ENCODE assay signal across 30 cellular contexts in genomic region chr3:16770021-16770420, GRCh38.
DNase-seq lines count a peak whose midpoint lies in the region; ATAC-seq, FAIRE-seq and TF ChIP-seq lines count a peak whose summit lies in the region.
"Had no signal": no experiment of that assay in that cellular context is flagged by ENCODE, and none has a peak within 500 bp of the region (broad histone marks: within the 10 kb centered on the region; RNA-seq: fewer than 3 reads in every experiment).

No MANE protein-coding gene starts in this region.

- H3K23me2 ChIP-seq in H1 (ENCODE audit: low read depth, low read length) = no peaks in the 10 kb centered on the region

- no peak overlapping the region for H4K91ac ChIP-seq in H1 (replicated peaks; ENCODE audit: insufficient read length, low read length)

- no peak overlapping the region for H2AFZ ChIP-seq in H1 (ENCODE audit: low read length)

- H3K27me3 ChIP-seq in H1 (replicated peaks in 1 of 4; ENCODE audit: control insufficient read depth in 3 of 4, extremely low read depth in 1 of 4, insufficient read depth in 3 of 4, low read length in 3 of 4) = no peaks in the 10 kb centered on the region
- H3K27me3 ChIP-seq in right cardiac atrium (ENCODE audit: control insufficient read depth, insufficient read depth) = no peaks in the 10 kb centered on the region
- no peaks in the 10 kb centered on the region for H3K27me3 ChIP-seq in testis
- H3K27me3 ChIP-seq: brain microvascular endothelial cell, esophagus squamous epithelium, right lobe of liver, tibial nerve had no signal

- intact Hi-C loops in right cardiac atrium (cut with DNase I) (no loop called here), testis (cut with DNase I; ENCODE audit: low total_unique reads) (no loop called here)

- no peak overlapping the region for H3K14ac ChIP-seq in H1 (ENCODE audit: insufficient read length)

- no peaks in the 10 kb centered on the region for H3K79me1 ChIP-seq in H1 (ENCODE audit: low read depth, low read length)

- CTCF ChIA-PET in H1 (lab: Charles Lee; ENCODE audit: partially characterized antibody) = interaction anchor here (0.8 kb wide), 1 partner anchor 32 kb away, joined by 3 read pairs; no protein-coding TSS in a partner anchor

- no peak overlapping the region for H3K27ac ChIP-seq in H1 (ENCODE audit: low read depth, low read length)
- peak overlapping the region; percentile 80 for H3K27ac ChIP-seq in right cardiac atrium (ENCODE audit: low read length)
- H3K27ac ChIP-seq in testis = no peak overlapping the region
- H3K27ac ChIP-seq: brain microvascular endothelial cell, C4-2B, esophagus squamous epithelium, right lobe of liver, tibial nerve had no signal

- DNase-seq in H1 (ENCODE audit: low read depth in 1 of 2, low spot score in 2 of 2) (no peak), right cardiac atrium (no peak), retinal pigment epithelial cell (ENCODE audit: low read depth) (peak; percentile 48), foreskin melanocyte (no peak), testis (no peak)
- DNase-seq: activated CD4-positive, CD25-positive, alpha-beta regulatory T cell; activated CD8-positive, alpha-beta T cell treated with anti-CD3 and anti-CD28 coated beads for 36 hours; activated gamma-delta T cell treated with Interleukin-2 at 50 U/mL for 16 hours; activated naive CD8-positive, alpha-beta T cell treated with anti-CD3 and anti-CD28 coated beads, Interleukin-2, amount 50 U/mL, for 24 hours; activated T-cell treated with anti-CD3 and anti-CD28 coated beads for 4 hours; brain microvascular endothelial cell; DND-41; esophagus squamous epithelium; H9; mesendoderm; naive B cell; NCI-H1105 treated with DMSO at 0.1 percent for 48 hours; NCI-H2081; NCI-H226; NCI-H774; occipital lobe; right lobe of liver; stimulated activated naive CD8-positive, alpha-beta T cell treated with anti-CD3 and anti-CD28 coated beads, Interleukin-15, amount 100 ng/mL, for 72 hours; SW 1271 had no signal

- no peak overlapping the region for H2BK5ac ChIP-seq in H1 (ENCODE audit: low read depth, low read length)

- H2BK20ac ChIP-seq in H1 (ENCODE audit: low read length) = no peak overlapping the region

- peaks cover 0 to 6% of the 10 kb centered on the region in 2 experiments; a peak in 1 of 4 replicates for H3K9me3 ChIP-seq in H1 (ENCODE audit: insufficient read depth in 2 of 2, low read depth in 1 of 2, low read length in 1 of 2)
- no peaks in the 10 kb centered on the region for H3K9me3 ChIP-seq in right cardiac atrium (ENCODE audit: control insufficient read depth, low read length)
- H3K9me3 ChIP-seq in testis = no peaks in the 10 kb centered on the region
- H3K9me3 ChIP-seq: esophagus squamous epithelium, right lobe of liver, tibial nerve had no signal

- no peak for TF ChIP-seq POLR2A in H1 (IDR thresholded peaks at IDR 0.05; ENCODE audit: control extremely low read depth in 1 of 2, low read depth in 2 of 2, low read length in 2 of 2)
- no peak for TF ChIP-seq POLR2A in testis (IDR thresholded peaks at IDR 0.05)

- peaks cover 2 to 13% (median 7%) of the 10 kb centered on the region in 4 experiments; a peak in 6 of 7 replicates for H3K4me1 ChIP-seq in H1 (replicated peaks in 1 of 4; ENCODE audit: control insufficient read depth in 3 of 4, insufficient read depth in 4 of 4, low read length in 3 of 4)
- peaks cover 11% of the 10 kb centered on the region for H3K4me1 ChIP-seq in right cardiac atrium (ENCODE audit: control insufficient read depth, insufficient read depth, low read length)
- no peaks in the 10 kb centered on the region for H3K4me1 ChIP-seq in testis
- H3K4me1 ChIP-seq: esophagus squamous epithelium, right lobe of liver had no signal

- no peak overlapping the region for H3K4me2 ChIP-seq in H1 (ENCODE audit: insufficient read depth in 1 of 2, low read depth in 2 of 2, low read length in 2 of 2)

- POLR2A ChIA-PET in H1 (lab: Charles Lee; ENCODE audit: partially characterized antibody) = no interaction called here

- no peak for TF ChIP-seq CTCF in H1 (IDR thresholded peaks at IDR 0.05; ENCODE audit: control extremely low read depth in 1 of 3, insufficient read depth in 1 of 3, low read depth in 1 of 3, low read length in 3 of 3)
- TF ChIP-seq CTCF in retinal pigment epithelial cell (conservative IDR thresholded peaks at IDR 0.05; ENCODE audit: low read depth, low read length) = no peak
- no peak for TF ChIP-seq CTCF in testis (IDR thresholded peaks at IDR 0.05)

- no peak overlapping the region for H2BK120ac ChIP-seq in H1 (replicated peaks; ENCODE audit: low read depth, low read length)

- TF ChIP-seq RAD21 in Ishikawa (IDR thresholded peaks at IDR 0.05; ENCODE audit: low read depth) (no peak), H1 (IDR thresholded peaks at IDR 0.05 in 1 of 2, conservative IDR thresholded peaks at IDR 0.05 in 1 of 2; ENCODE audit: low read depth in 2 of 2, low read length in 2 of 2) (no peak)

- no peak overlapping the region for H4K5ac ChIP-seq in H1 (ENCODE audit: insufficient read length, low read depth, low read length)

- H3K9ac ChIP-seq in H1 (replicated peaks in 1 of 4; ENCODE audit: extremely low read depth in 1 of 4, low read depth in 3 of 4, low read length in 3 of 4) = no peak overlapping the region

- no peak overlapping the region for H3K4ac ChIP-seq in H1 (replicated peaks; ENCODE audit: insufficient read length, low read depth, low read length)

- FAIRE-seq in H1 (lab: Jason Lieb, UNC) = no peak
- FAIRE-seq: colon had no signal

- H4K8ac ChIP-seq in H1 (ENCODE audit: extremely low read depth, insufficient read depth, low read length) = no peak overlapping the region

- no peak overlapping the region for H3K23ac ChIP-seq in H1 (ENCODE audit: insufficient read length)

- no peak overlapping the region for H3K18ac ChIP-seq in H1 (ENCODE audit: extremely low read depth, low read length)

- no peak overlapping the region for H2BK15ac ChIP-seq in H1 (ENCODE audit: low read length)

- H3K79me2 ChIP-seq in H1 (ENCODE audit: control insufficient read depth in 1 of 2, insufficient read depth in 2 of 2, low read length in 2 of 2) = no peaks in the 10 kb centered on the region

- WGBS in H1 (ENCODE audit: extremely low coverage in 1 of 2, insufficient coverage in 1 of 2, insufficient read length in 1 of 2, insufficient replicate concordance in 2 of 2, low coverage in 1 of 2, low lambda C conversion rate in 2 of 2, missing lambda C conversion rate in 1 of 2), 2 experiments = 90% methylated on average over 5 of the region's 5 CpGs; no CpG with 5 or more reads in 1 of the 2 experiments
- WGBS in right cardiac atrium = 58% methylated on average over 5 of the region's 5 CpGs
- 65 to 67% methylated on average over 5 of the region's 5 CpGs for WGBS in testis, 2 donors

- H3K4me3 ChIP-seq in H1 (ENCODE audit: extremely low read depth in 1 of 4, insufficient read depth in 2 of 4, low read depth in 3 of 4, low read length in 4 of 4) = no peak overlapping the region
- no peak overlapping the region for H3K4me3 ChIP-seq in right cardiac atrium (ENCODE audit: low read length)
- no peak overlapping the region for H3K4me3 ChIP-seq in retinal pigment epithelial cell (ENCODE audit: low read length)
- no peak overlapping the region for H3K4me3 ChIP-seq in testis
- H3K4me3 ChIP-seq: esophagus squamous epithelium, right lobe of liver, tibial nerve had no signal

- ATAC-seq in right cardiac atrium (peak; percentile 68 to 84), GM19395 (IDR thresholded peaks at IDR 0.05; ENCODE audit: unreplicated experiment) (no peak), HG02798 (IDR thresholded peaks at IDR 0.05; ENCODE audit: poor library complexity, unreplicated experiment) (no peak)
- ATAC-seq: activated CD8-positive, alpha-beta T cell treated with anti-CD3 and anti-CD28 coated beads for 36 hours; activated naive CD8-positive, alpha-beta T cell treated with anti-CD3 and anti-CD28 coated beads, Interleukin-2, amount 50 U/mL, for 24 hours; right lobe of liver; stimulated activated naive CD8-positive, alpha-beta T cell treated with anti-CD3 and anti-CD28 coated beads, Interleukin-15, amount 100 ng/mL, for 72 hours had no signal

- H2AK5ac ChIP-seq in H1 (ENCODE audit: low read depth, low read length) = no peak overlapping the region

- no peaks in the 10 kb centered on the region for H3K36me3 ChIP-seq in H1 (ENCODE audit: control insufficient read depth in 2 of 4, insufficient read depth in 4 of 4, low read length in 3 of 4)
- H3K36me3 ChIP-seq in testis (ENCODE audit: low read depth, missing control alignments) = no peaks in the 10 kb centered on the region
- H3K36me3 ChIP-seq: brain microvascular endothelial cell, esophagus squamous epithelium, right lobe of liver, tibial nerve had no signal

- H2BK12ac ChIP-seq in H1 (ENCODE audit: low read depth, low read length) = peak overlapping the region; percentile 46; the same call in 1 of the 2 replicates

- TF ChIP-seq EP300 in Ishikawa (IDR thresholded peaks at IDR 0.05; ENCODE audit: borderline replicate concordance) (no peak), H1 (IDR thresholded peaks at IDR 0.05; ENCODE audit: borderline replicate concordance in 1 of 2, low read depth in 2 of 2, low read length in 2 of 2) (no peak)

- H3K56ac ChIP-seq in H1 (replicated peaks; ENCODE audit: insufficient read length, low read depth, low read length) = no peak overlapping the region

- no peaks in the 10 kb centered on the region for H4K20me1 ChIP-seq in H1 (replicated peaks in 1 of 2; ENCODE audit: control insufficient read depth in 1 of 2, insufficient read depth in 2 of 2, low read length in 2 of 2)

TF ChIP-seq in H1, 55 proteins besides CTCF, POLR2A, EP300 and RAD21:
- no peak for TF ChIP-seq CTBP2 (IDR thresholded peaks at IDR 0.05; ENCODE audit: borderline replicate concordance, insufficient read depth, insufficient read length, low read length)
- no peak for TF ChIP-seq E2F6 (IDR thresholded peaks at IDR 0.05)
- no peak for TF ChIP-seq BRCA1 (IDR thresholded peaks at IDR 0.05; ENCODE audit: low read depth, low read length)
- no peak for TF ChIP-seq NRF1 (IDR thresholded peaks at IDR 0.05; ENCODE audit: low read depth, low read length)

Comparison
In these comparisons a context has a peak if more than half of its experiments do, and no peak if none do; other contexts are left out.
1. ATAC-seq: peak in right cardiac atrium (2 of 2); none in GM19395 (single experiment) and HG02798 (single experiment).